ENCODE assay signal across 23 cellular contexts in genomic region chr5:154627711-154628678, GRCh38.
DNase-seq lines count a peak whose midpoint lies in the region; ATAC-seq, FAIRE-seq and TF ChIP-seq lines count a peak whose summit lies in the region.
"Had no signal": no experiment of that assay in that cellular context is flagged by ENCODE, and none has a peak within 500 bp of the region (broad histone marks: within the 10 kb centered on the region; RNA-seq: fewer than 3 reads in every experiment).

No MANE protein-coding gene starts in this region.

- H3K23ac ChIP-seq in trophoblast cell (ENCODE audit: low read length) = no peak overlapping the region

- TF ChIP-seq EP300 in HepG2 (IDR thresholded peaks at IDR 0.05; ENCODE audit: low read depth in 2 of 2, low read length in 2 of 2) (no peak), HepG2 (CRISPR knock-in tag; IDR thresholded peaks at IDR 0.05; ENCODE audit: borderline replicate concordance) (no peak)

- no peaks in the 10 kb centered on the region for H3K9me3 ChIP-seq in trophoblast cell (ENCODE audit: insufficient read depth, low read depth, low read length)
- no peaks in the 10 kb centered on the region for H3K9me3 ChIP-seq in HepG2 (ENCODE audit: low read length)
- H3K9me3 ChIP-seq: BLaER1, SJCRH30, testis had no signal

- H3K4me3 ChIP-seq in fibroblast of the aortic adventitia (ENCODE audit: low read depth, low read length) = no peak overlapping the region
- H3K4me3 ChIP-seq in trophoblast cell (ENCODE audit: low read depth, low read length) = peak overlapping the region; percentile 8
- no peak overlapping the region for H3K4me3 ChIP-seq in HepG2 (replicated peaks in 1 of 3; ENCODE audit: insufficient read depth in 1 of 3, low read depth in 2 of 3, low read length in 3 of 3)
- H3K4me3 ChIP-seq: BLaER1, SJCRH30, skin epidermis, testis had no signal

- H2BK120ac ChIP-seq in trophoblast cell (ENCODE audit: insufficient read depth, low read length, poor library complexity) = peak overlapping the region; percentile 47

- intact Hi-C loops in HepG2 (cut with micrococcal nuclease; ENCODE audit: unreplicated experiment) = no loop called here

- peak overlapping the region; percentile 47 for H4K8ac ChIP-seq in trophoblast cell (ENCODE audit: low read depth, low read length)

- no peak for TF ChIP-seq POLR2A in HepG2 (IDR thresholded peaks at IDR 0.05; ENCODE audit: insufficient read depth in 1 of 2, low read depth in 2 of 2, low read length in 2 of 2)

- H3K14ac ChIP-seq in trophoblast cell (ENCODE audit: low read length) = no peak overlapping the region

- H3K36me3 ChIP-seq in trophoblast cell (ENCODE audit: control insufficient read depth in 1 of 2, insufficient read depth in 2 of 2, low read length in 2 of 2) (no peaks in the 10 kb centered on the region), HepG2 (replicated peaks in 1 of 2; ENCODE audit: control insufficient read depth in 1 of 2, insufficient read depth in 2 of 2, low read length in 2 of 2) (no peaks in the 10 kb centered on the region)
- H3K36me3 ChIP-seq: BLaER1, SJCRH30 had no signal

- peaks cover 4% of the 10 kb centered on the region for H3K79me1 ChIP-seq in trophoblast cell (ENCODE audit: low read length)

- peaks cover 17 to 18% of the 10 kb centered on the region in 2 experiments for H3K4me1 ChIP-seq in trophoblast cell (ENCODE audit: control insufficient read depth in 1 of 2, insufficient read depth in 2 of 2, low read length in 2 of 2)
- H3K4me1 ChIP-seq in HepG2 (ENCODE audit: insufficient read depth, low read length) = no peaks in the 10 kb centered on the region
- H3K4me1 ChIP-seq: BLaER1, SJCRH30 had no signal

- peak overlapping the region; percentile 50 for H2BK12ac ChIP-seq in trophoblast cell (ENCODE audit: low read length)

- no peak overlapping the region for H4K12ac ChIP-seq in trophoblast cell (ENCODE audit: low read depth, low read length)

- no peak overlapping the region for H2BK5ac ChIP-seq in trophoblast cell (ENCODE audit: low read depth, low read length, poor library complexity)

- H2AK5ac ChIP-seq in trophoblast cell (ENCODE audit: low read length) = no peak overlapping the region

- FAIRE-seq in HepG2 (lab: Jason Lieb, UNC) = no peak
- FAIRE-seq: D721Med, frontal cortex had no signal

- no CpG with 5 or more reads among the region's 7 CpGs for WGBS in trophoblast cell (ENCODE audit: extremely low coverage, insufficient coverage, insufficient read length)
- WGBS in HepG2 (ENCODE audit: low lambda C conversion rate) = 10% methylated on average over 4 of the region's 7 CpGs

- in situ Hi-C loops in HepG2 (cut with HindIII; ENCODE audit: extremely low pct_ligation_motif_present, low pct_unique_long_range_greater_than_20kb) = loop anchor here (10.0 kb wide), 1 partner anchor 653 kb away; no protein-coding TSS in a partner anchor

- peak overlapping the region; percentile 22 for H4K91ac ChIP-seq in trophoblast cell (ENCODE audit: low read depth, low read length)

- no peaks in the 10 kb centered on the region for H4K20me1 ChIP-seq in HepG2 (ENCODE audit: insufficient read depth, low read length)
- H4K20me1 ChIP-seq: BLaER1 had no signal

- peaks cover 2% of the 10 kb centered on the region for H3K79me2 ChIP-seq in trophoblast cell (ENCODE audit: control insufficient read depth, insufficient read depth, low read length, poor library complexity)
- no peaks in the 10 kb centered on the region for H3K79me2 ChIP-seq in HepG2 (ENCODE audit: insufficient read depth, low read length)

- ATAC-seq in HepG2 = no peak
- ATAC-seq: activated CD8-positive, alpha-beta memory T cell treated with anti-CD3 and anti-CD28 coated beads, Interleukin-2, amount 10 ng/mL, durations not matched to agents 7 days and 5 days; left colon had no signal

- TF ChIP-seq RAD21 in HepG2 (CRISPR knock-in tag; IDR thresholded peaks at IDR 0.05) = no peak

- H3K18ac ChIP-seq in trophoblast cell (ENCODE audit: low read length) = no peak overlapping the region

- BruUV-seq in HepG2 (replicated peaks; lab: Mats Ljungman, UMichigan) = no TSS peak

- TF ChIP-seq CTCF in fibroblast of the aortic adventitia (IDR thresholded peaks at IDR 0.05; ENCODE audit: insufficient read depth, low read length) (no peak), HepG2 (CRISPR knock-in tag; IDR thresholded peaks at IDR 0.05) (no peak)

- peak; percentile 72 for DNase-seq in EL
- peak; percentile 29 for DNase-seq in NCI-H226
- DNase-seq in fibroblast of the aortic adventitia (ENCODE audit: low read depth) = peak; percentile 37
- DNase-seq in trophoblast cell = no peak
- DNase-seq in HepG2 (ENCODE audit: low spot score) = no peak
- no peak for DNase-seq in NCI-H510A (lab: John Stamatoyannopoulos, UW)
- no peak for DNase-seq in Kasumi-1 (lab: John Stamatoyannopoulos, UW)
- DNase-seq in NCI-H1105 treated with DMSO at 0.1 percent for 48 hours (lab: John Stamatoyannopoulos, UW) = no peak
- DNase-seq: activated CD8-positive, alpha-beta memory T cell treated with anti-CD3 and anti-CD28 coated beads, Interleukin-2, amount 10 ng/mL, durations not matched to agents 7 days and 5 days; activated effector memory CD4-positive, alpha-beta T cell treated with Interleukin-2 at 50 U/mL for 16 hours; HCEC 1CT; left colon; NCI-H187 treated with DMSO at 0.1 percent for 48 hours; NCI-H526; SJCRH30; stimulated activated CD4-positive, alpha-beta T cell treated with anti-CD3 and anti-CD28 coated beads, Interleukin-4, amount 100 ng/mL, for 4 hours; stimulated activated CD8-positive, alpha-beta memory T cell treated with anti-CD3 and anti-CD28 coated beads, Interleukin-4, amount 100 ng/mL, for 48 hours; T-helper 9 cell; testis had no signal

- H3K9ac ChIP-seq in trophoblast cell (ENCODE audit: low read length) (no peak overlapping the region), HepG2 (ENCODE audit: insufficient read depth, low read depth, low read length) (no peak overlapping the region)
- H3K9ac ChIP-seq: BLaER1 had no signal

- no peak overlapping the region for H3K4ac ChIP-seq in trophoblast cell (ENCODE audit: low read depth, low read length)

- H3K27ac ChIP-seq in trophoblast cell (ENCODE audit: low read depth, low read length) (no peak overlapping the region), HepG2 (ENCODE audit: extremely low read length, insufficient read depth, low read length) (no peak overlapping the region)
- H3K27ac ChIP-seq: BLaER1, SJCRH30, testis had no signal

- CTCF ChIA-PET in HepG2 (lab: Yijun Ruan, JAX; ENCODE audit: low intra/inter-chr PET ratio, low total read pairs) = no interaction called here

- H3K27me3 ChIP-seq in trophoblast cell (ENCODE audit: insufficient read depth, low read length) = no peaks in the 10 kb centered on the region
- peaks cover 0 to 17% of the 10 kb centered on the region in 2 experiments; a peak in 2 of 5 replicates for H3K27me3 ChIP-seq in HepG2 (ENCODE audit: control insufficient read depth in 1 of 2, insufficient read depth in 2 of 2, low read length in 2 of 2)
- H3K27me3 ChIP-seq: BLaER1, testis had no signal

- H3K4me2 ChIP-seq in trophoblast cell (ENCODE audit: low read length) = no peak overlapping the region
- no peak overlapping the region for H3K4me2 ChIP-seq in HepG2 (ENCODE audit: low read depth, low read length)
- H3K4me2 ChIP-seq: BLaER1 had no signal

- POLR2A ChIA-PET in HepG2 (lab: Yijun Ruan, JAX) = no interaction called here

- H2AFZ ChIP-seq in trophoblast cell (ENCODE audit: insufficient read depth, low read length, poor library complexity) = no peak overlapping the region
- H2AFZ ChIP-seq in HepG2 (ENCODE audit: low read length) = no peak overlapping the region

TF ChIP-seq in HepG2, 621 proteins besides CTCF, POLR2A, EP300 and RAD21 (continues in another document):
- TF ChIP-seq AKAP8 (CRISPR knock-in tag; IDR thresholded peaks at IDR 0.05) (no peak), REL (CRISPR knock-in tag; conservative IDR thresholded peaks at IDR 0.05) (no peak), ZNF543 (CRISPR knock-in tag; IDR thresholded peaks at IDR 0.05) (no peak), MTA3 (CRISPR knock-in tag; IDR thresholded peaks at IDR 0.05) (no peak), ZBTB38 (CRISPR knock-in tag; IDR thresholded peaks at IDR 0.05) (no peak), JDP2 (CRISPR knock-in tag; IDR thresholded peaks at IDR 0.05; ENCODE audit: borderline replicate concordance) (no peak), MBNL3 (CRISPR knock-in tag; conservative IDR thresholded peaks at IDR 0.05) (no peak), MAF1 (CRISPR knock-in tag; IDR thresholded peaks at IDR 0.05; ENCODE audit: borderline replicate concordance) (no peak), SATB2 (CRISPR knock-in tag; IDR thresholded peaks at IDR 0.05) (no peak), ONECUT2 (CRISPR knock-in tag; IDR thresholded peaks at IDR 0.05) (no peak), ZNF749 (CRISPR knock-in tag; IDR thresholded peaks at IDR 0.05; ENCODE audit: borderline replicate concordance) (no peak), ZBTB20 (CRISPR knock-in tag; IDR thresholded peaks at IDR 0.05; ENCODE audit: borderline replicate concordance, low read depth) (no peak)
- TF ChIP-seq, protein P1, sequence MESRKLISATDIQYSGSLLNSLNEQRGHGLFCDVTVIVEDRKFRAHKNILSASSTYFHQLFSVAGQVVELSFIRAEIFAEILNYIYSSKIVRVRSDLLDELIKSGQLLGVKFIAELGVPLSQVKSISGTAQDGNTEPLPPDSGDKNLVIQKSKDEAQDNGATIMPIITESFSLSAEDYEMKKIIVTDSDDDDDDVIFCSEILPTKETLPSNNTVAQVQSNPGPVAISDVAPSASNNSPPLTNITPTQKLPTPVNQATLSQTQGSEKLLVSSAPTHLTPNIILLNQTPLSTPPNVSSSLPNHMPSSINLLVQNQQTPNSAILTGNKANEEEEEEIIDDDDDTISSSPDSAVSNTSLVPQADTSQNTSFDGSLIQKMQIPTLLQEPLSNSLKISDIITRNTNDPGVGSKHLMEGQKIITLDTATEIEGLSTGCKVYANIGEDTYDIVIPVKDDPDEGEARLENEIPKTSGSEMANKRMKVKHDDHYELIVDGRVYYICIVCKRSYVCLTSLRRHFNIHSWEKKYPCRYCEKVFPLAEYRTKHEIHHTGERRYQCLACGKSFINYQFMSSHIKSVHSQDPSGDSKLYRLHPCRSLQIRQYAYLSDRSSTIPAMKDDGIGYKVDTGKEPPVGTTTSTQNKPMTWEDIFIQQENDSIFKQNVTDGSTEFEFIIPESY (CRISPR knock-in tag; IDR thresholded peaks at IDR 0.05) = no peak

Comparison
In these comparisons a context has a peak if more than half of its experiments do, and no peak if none do; other contexts are left out.
1. DNase-seq: peak in EL (single experiment), NCI-H226 (single experiment) and fibroblast of the aortic adventitia (single experiment); none in trophoblast cell (0 of 2), HepG2 (single experiment), NCI-H510A (single experiment), Kasumi-1 (0 of 2) and NCI-H1105 treated with DMSO at 0.1 percent for 48 hours (single experiment).